8 cellular contexts compared by ENCODE assay signal in the genomic region with DNA sequence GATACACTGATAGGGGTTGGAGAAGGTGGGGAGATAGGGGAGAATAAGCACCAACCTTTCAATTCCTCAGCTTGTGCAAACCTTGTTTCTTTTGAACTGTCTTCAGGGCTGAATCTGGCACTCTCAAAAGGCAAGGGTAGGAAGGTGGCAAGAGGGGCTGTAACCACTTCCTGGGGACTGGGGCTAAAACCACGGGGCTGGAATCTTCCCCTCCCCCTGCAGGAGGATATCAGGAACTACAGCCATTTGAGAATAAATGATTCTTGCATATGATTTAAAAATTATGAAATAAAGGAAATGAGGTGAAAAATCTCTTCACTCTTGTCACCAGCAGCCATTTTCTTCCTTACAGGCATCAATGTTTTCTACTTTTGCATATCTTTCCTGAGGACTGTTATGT. TPM values are rescaled to one million over a fixed set of nuclear protein-coding genes. Genes with fewer than 3 reads are reported as not detected.
DNase-seq lines count a peak whose midpoint lies in the region; TF ChIP-seq lines count a peak whose summit lies in the region.

No MANE protein-coding gene starts in this region.

- no peak overlapping the region for H3K14ac ChIP-seq in neuronal stem cell (ENCODE audit: low read length)

- H2AFZ ChIP-seq in smooth muscle cell (ENCODE audit: low read depth) (no peak overlapping the region), neuronal stem cell (ENCODE audit: low read length) (no peak overlapping the region)

- H3K4ac ChIP-seq in neuronal stem cell (ENCODE audit: low read length): no peak overlapping the region

- no peaks in the 10 kb centered on the region for H3K36me3 ChIP-seq in smooth muscle cell (ENCODE audit: low read depth)
- no peaks in the 10 kb centered on the region for H3K36me3 ChIP-seq in neuronal stem cell (replicated peaks in 1 of 2; ENCODE audit: control insufficient read depth in 2 of 2, insufficient read depth in 2 of 2, low read length in 2 of 2)

- H3K27me3 ChIP-seq in smooth muscle cell (ENCODE audit: low read depth) (no peaks in the 10 kb centered on the region), neuronal stem cell (ENCODE audit: control insufficient read depth in 3 of 3, insufficient read depth in 3 of 3, low read depth in 1 of 3, low read length in 3 of 3) (no peaks in the 10 kb centered on the region)

- H3K23ac ChIP-seq in neuronal stem cell (ENCODE audit: low read depth, low read length, poor library complexity): no peak overlapping the region

- H3K4me2 ChIP-seq in smooth muscle cell (no peak overlapping the region), neuronal stem cell (ENCODE audit: insufficient read depth, low read length, poor library complexity, severe bottlenecking) (no peak overlapping the region)

- no peak overlapping the region for H3K9ac ChIP-seq in smooth muscle cell (ENCODE audit: low read depth)
- H3K9ac ChIP-seq in neuronal stem cell (ENCODE audit: low read depth, low read length, poor library complexity): no peak overlapping the region

- no peak overlapping the region for H4K8ac ChIP-seq in neuronal stem cell (ENCODE audit: low read depth, low read length)

- no peak overlapping the region for H2AK5ac ChIP-seq in neuronal stem cell (ENCODE audit: low read depth, low read length)

- no peaks in the 10 kb centered on the region for H3K79me1 ChIP-seq in neuronal stem cell (ENCODE audit: low read depth, low read length)

- no peaks in the 10 kb centered on the region for H4K20me1 ChIP-seq in smooth muscle cell (ENCODE audit: low read depth)

- H3K79me2 ChIP-seq in smooth muscle cell (ENCODE audit: low read depth): no peaks in the 10 kb centered on the region

- DNase-seq in AG09309 (ENCODE audit: low read depth): no peak
- peak; percentile 66 for DNase-seq in SK-MEL-5 (ENCODE audit: low read depth, low spot score)
- DNase-seq in fibroblast of mammary gland (ENCODE audit: low read depth): peak; percentile 18
- no peak for DNase-seq in smooth muscle cell (lab: John Stamatoyannopoulos, UW; ENCODE audit: unreplicated experiment)
- no peak for DNase-seq in neuronal stem cell (ENCODE audit: low spot score)
- no peak for DNase-seq in OCI-M2 (lab: John Stamatoyannopoulos, UW; ENCODE audit: unreplicated experiment)
- DNase-seq in DMS79 treated with DMSO at 0.1 percent for 48 hours (lab: John Stamatoyannopoulos, UW): no peak

- peak; percentile 62 for TF ChIP-seq CTCF in AG09309 (IDR thresholded peaks at IDR 0.05; ENCODE audit: control insufficient read depth, insufficient read depth, low read depth, low read length, missing control alignments)
- TF ChIP-seq CTCF in GM12872 (IDR thresholded peaks at IDR 0.05; ENCODE audit: insufficient read depth, low read depth, low read length): peak; percentile 57; the same call in 2 of the 3 replicates
- TF ChIP-seq CTCF in fibroblast of mammary gland (conservative IDR thresholded peaks at IDR 0.05; ENCODE audit: control insufficient read depth, insufficient read depth, low read depth, low read length): peak; percentile 70
- peak; percentile 56 for TF ChIP-seq CTCF in smooth muscle cell (IDR thresholded peaks at IDR 0.05; ENCODE audit: borderline replicate concordance, insufficient read depth, poor library complexity, severe bottlenecking)

- H3F3A ChIP-seq in smooth muscle cell (ENCODE audit: low read depth): no peaks in the 10 kb centered on the region

- H3K9me3 ChIP-seq in smooth muscle cell (replicated peaks; ENCODE audit: low read depth): no peaks in the 10 kb centered on the region
- peaks cover 2% of the 10 kb centered on the region in 2 donors for H3K9me3 ChIP-seq in neuronal stem cell (replicated peaks in 1 of 2; ENCODE audit: control insufficient read depth in 2 of 2, insufficient read depth in 1 of 2, low read depth in 1 of 2, low read length in 2 of 2)

- in situ Hi-C loops in SK-MEL-5 (cut with HindIII; ENCODE audit: low pct_unique_long_range_greater_than_20kb, low sequenced_read_pairs): loop anchor here (25.0 kb wide), 1 partner anchor 92 kb away; no protein-coding TSS in a partner anchor

- no peak overlapping the region for H2BK15ac ChIP-seq in neuronal stem cell (ENCODE audit: low read length)

- H3K4me1 ChIP-seq in smooth muscle cell (ENCODE audit: low read depth) (no peaks in the 10 kb centered on the region), neuronal stem cell (ENCODE audit: control insufficient read depth in 2 of 2, insufficient read depth in 1 of 2, low read depth in 1 of 2, low read length in 2 of 2) (no peaks in the 10 kb centered on the region)

- no peak overlapping the region for H4K91ac ChIP-seq in neuronal stem cell (ENCODE audit: low read depth, low read length, poor library complexity)

- H3K27ac ChIP-seq in smooth muscle cell (ENCODE audit: low read depth) (no peak overlapping the region), neuronal stem cell (replicated peaks; ENCODE audit: low read length) (no peak overlapping the region)

- H2BK5ac ChIP-seq in neuronal stem cell (ENCODE audit: low read length): no peak overlapping the region

- H2BK120ac ChIP-seq in neuronal stem cell (ENCODE audit: low read depth, low read length): no peak overlapping the region

- no peak overlapping the region for H2BK12ac ChIP-seq in neuronal stem cell (ENCODE audit: low read length)

- H3K18ac ChIP-seq in neuronal stem cell (ENCODE audit: low read length): no peak overlapping the region

- 0% methylated on average over 1 of the region's 1 CpG for WGBS in smooth muscle cell (ENCODE audit: low lambda C conversion rate)
- WGBS in neuronal stem cell (ENCODE audit: extremely low coverage in 2 of 2, insufficient read length in 2 of 2, insufficient replicate concordance in 1 of 2), 2 donors: no CpG with 5 or more reads among the region's 1 CpG

- H3K4me3 ChIP-seq in AG09309 (ENCODE audit: control insufficient read depth, low read depth, low read length) (no peak overlapping the region), fibroblast of mammary gland (ENCODE audit: control insufficient read depth, low read depth, low read length) (no peak overlapping the region), smooth muscle cell (no peak overlapping the region), neuronal stem cell (ENCODE audit: low read length in 2 of 2) (no peak overlapping the region)

RNA-seq across cellular contexts. Expression of a gene that starts 50.8 kb away (rescaled TPM):
- 12.0 and 16.9 TPM in 2 replicates for total RNA-seq in SK-MEL-5 (2014; rRNA removed; shearing (Covaris generic))
- polyA plus RNA-seq in SK-MEL-5 (2015; cell fraction: cytosol; rRNA removed): 19.5 and 22.6 TPM in 2 replicates
- 18.2 and 37.9 TPM in 2 replicates for polyA plus RNA-seq in SK-MEL-5 (2015; cell fraction: nucleus; rRNA removed)
- total RNA-seq in smooth muscle cell: 5.2 and 6.5 TPM in 2 replicates
- polyA plus RNA-seq in smooth muscle cell: 4.6 and 5.2 TPM in 2 replicates
- 1.8 TPM for polyA plus RNA-seq in neuronal stem cell (2013, experiment 1 of 2)
- polyA plus RNA-seq in neuronal stem cell (2013, experiment 2 of 2): 1.6 TPM

Comparison
In these comparisons a context has a peak if more than half of its experiments do, and no peak if none do; other contexts are left out.
1. DNase-seq: peak in SK-MEL-5 (single experiment) and fibroblast of mammary gland (single experiment); none in AG09309 (single experiment), smooth muscle cell (single experiment), neuronal stem cell (single experiment), OCI-M2 (single experiment) and DMS79 treated with DMSO at 0.1 percent for 48 hours (single experiment).
2. Peak in every context shown above with its lines, with median percentiles within 50 percentile points of each other: CTCF ChIP-seq.